Comparison of ENCODE assay signal across 24 cellular contexts in genomic region chr2:55621802-55622201, GRCh38.
"Had no signal": no experiment of that assay in that cellular context is flagged by ENCODE, and none has a peak within 500 bp of the region (broad histone marks: within the 10 kb centered on the region; RNA-seq: fewer than 3 reads in every experiment).

No MANE protein-coding gene starts in this region.

- DNase-seq: erythroblast; foreskin keratinocyte; head of caudate nucleus; kidney; left cardiac atrium; left ventricle myocardium inferior; lower lobe of right lung; midbrain; posterior cingulate gyrus; sigmoid colon; stimulated activated CD4-positive, alpha-beta T cell treated with anti-CD3 and anti-CD28 coated beads, Interleukin-2, amount 100 ng/mL, for 24 hours; stimulated activated CD4-positive, alpha-beta T cell treated with anti-CD3 and anti-CD28 coated beads, Interleukin-4, amount 100 ng/mL, for 4 hours; stimulated activated naive B cell treated with anti-CD40 and anti-IgM and Interleukin-4, amounts not matched to agents 10 μg/mL and 1 μg/mL and 100 μg/mL, for 72 hours; stimulated activated naive CD8-positive, alpha-beta T cell treated with anti-CD3 and anti-CD28 coated beads, Interleukin-15, amount 100 ng/mL, for 72 hours; testis; upper lobe of right lung had no signal

- FAIRE-seq: endothelial cell of umbilical vein, kidney had no signal

- ATAC-seq: foreskin keratinocyte; left cardiac atrium; lower lobe of right lung; stimulated activated naive B cell treated with anti-CD40 and anti-IgM and Interleukin-4, amounts not matched to agents 10 μg/mL and 1 μg/mL and 100 μg/mL, for 72 hours; stimulated activated naive CD8-positive, alpha-beta T cell treated with anti-CD3 and anti-CD28 coated beads, Interleukin-15, amount 100 ng/mL, for 72 hours; upper lobe of right lung had no signal

- H2AFZ ChIP-seq: hepatocyte had no signal

- H3K27ac ChIP-seq: foreskin keratinocyte, hepatocyte, left ventricle myocardium inferior, lower lobe of right lung, sigmoid colon, skin epidermis, testis, tibial nerve, upper lobe of right lung, vagina had no signal

- H3K36me3 ChIP-seq: sigmoid colon, vagina had no signal

- H3K9me3 Mint-ChIP-seq: dendritic cell treated with granulocyte-macrophage colony-stimulating factor and Interleukin-4, amounts not matched to agents 40 ng/mL and 50 ng/mL, for 4 days; memory B cell; nephron; stimulated activated naive B cell treated with anti-CD40 and anti-IgM and Interleukin-4, amounts not matched to agents 10 μg/mL and 1 μg/mL and 100 μg/mL, for 72 hours; stimulated activated naive CD8-positive, alpha-beta T cell treated with anti-CD3 and anti-CD28 coated beads, Interleukin-15, amount 100 ng/mL, for 72 hours had no signal

- H3K27me3 Mint-ChIP-seq: dendritic cell treated with granulocyte-macrophage colony-stimulating factor and Interleukin-4, amounts not matched to agents 40 ng/mL and 50 ng/mL, for 4 days; memory B cell; stimulated activated naive B cell treated with anti-CD40 and anti-IgM and Interleukin-4, amounts not matched to agents 10 μg/mL and 1 μg/mL and 100 μg/mL, for 72 hours; stimulated activated naive CD8-positive, alpha-beta T cell treated with anti-CD3 and anti-CD28 coated beads, Interleukin-15, amount 100 ng/mL, for 72 hours had no signal

- H3K4me2 ChIP-seq: hepatocyte had no signal

- H3K27me3 ChIP-seq: foreskin keratinocyte, hepatocyte, sigmoid colon, testis, tibial nerve, upper lobe of right lung, vagina had no signal

- H3K9me3 ChIP-seq: left ventricle myocardium inferior, lower lobe of right lung, sigmoid colon, testis, tibial nerve, upper lobe of right lung, vagina had no signal

- H3K27ac Mint-ChIP-seq: dendritic cell treated with granulocyte-macrophage colony-stimulating factor and Interleukin-4, amounts not matched to agents 40 ng/mL and 50 ng/mL, for 4 days; nephron had no signal

- H3K4me3 ChIP-seq: hepatocyte, left ventricle myocardium inferior, lower lobe of right lung, sigmoid colon, skin epidermis, testis, tibial nerve, upper lobe of right lung, vagina had no signal
